In genomic region chr5:66143473-66144073, GRCh38 we compare ENCODE assay signal across 8 cellular contexts. TPM values are rescaled to one million over a fixed set of nuclear protein-coding genes. Genes with fewer than 3 reads are reported as not detected.
DNase-seq lines count a peak whose midpoint lies in the region; ATAC-seq and FAIRE-seq lines count a peak whose summit lies in the region.

No MANE protein-coding gene starts in this region.

- no peak for FAIRE-seq in HTR-8/SVneo (lab: Jason Lieb, UNC)

- no peaks in the 10 kb centered on the region for H4K20me1 ChIP-seq in Karpas-422 (ENCODE audit: insufficient read depth, low read depth, low read length)

- no peak overlapping the region for H2BK5ac ChIP-seq in mesendoderm (ENCODE audit: low read length)

- H3K23ac ChIP-seq in mesendoderm (ENCODE audit: low read length): no peak overlapping the region

- H4K8ac ChIP-seq in mesendoderm (ENCODE audit: low read depth, low read length): no peak overlapping the region

- no peak overlapping the region for H4K5ac ChIP-seq in mesendoderm (ENCODE audit: low read length)

- H2AK5ac ChIP-seq in mesendoderm (ENCODE audit: low read length): no peak overlapping the region

- H3K4me2 ChIP-seq in Karpas-422 (ENCODE audit: low read depth, low read length, poor library complexity, severe bottlenecking): peak overlapping the region; percentile 88
- peak overlapping the region; percentile 75 for H3K4me2 ChIP-seq in mesendoderm (ENCODE audit: low read length)

- H3K9me3 ChIP-seq in Karpas-422 (ENCODE audit: low read length): no peaks in the 10 kb centered on the region

- H3K9ac ChIP-seq in Karpas-422 (ENCODE audit: low read length): peak overlapping the region; percentile 96
- H3K9ac ChIP-seq in mesendoderm (ENCODE audit: low read length): peak overlapping the region; percentile 90

- H3K56ac ChIP-seq in mesendoderm (ENCODE audit: low read length): peak overlapping the region; percentile 94

- H2BK15ac ChIP-seq in mesendoderm (replicated peaks; ENCODE audit: low read depth): no peak overlapping the region

- no peaks in the 10 kb centered on the region for H3K9me2 ChIP-seq in Karpas-422 (replicated peaks; ENCODE audit: insufficient read depth, low read length)

- peak; percentile 26 for ATAC-seq in GM21529 (IDR thresholded peaks at IDR 0.05; ENCODE audit: unreplicated experiment)

- peaks cover 24% of the 10 kb centered on the region for H3K4me1 ChIP-seq in Karpas-422 (ENCODE audit: low read length)
- H3K4me1 ChIP-seq in mesendoderm (ENCODE audit: control insufficient read depth, low read depth, low read length): peaks cover 3% of the 10 kb centered on the region

- H2BK120ac ChIP-seq in mesendoderm (ENCODE audit: low read depth, low read length): peak overlapping the region; percentile 83

- DNase-seq in DMS53 treated with DMSO at 0.1 percent for 48 hours (lab: John Stamatoyannopoulos, UW; ENCODE audit: unreplicated experiment): peak; percentile 45
- DNase-seq in Karpas-422: no peak
- DNase-seq in caudate nucleus (lab: John Stamatoyannopoulos, UW): peak in 2 of 61 donors; percentile 7 to 26
- peak; percentile 15 for DNase-seq in mesendoderm
- DNase-seq in HTR-8/SVneo (ENCODE audit: insufficient read length, low spot score): no peak
- DNase-seq in activated effector memory CD4-positive, alpha-beta T cell treated with anti-CD3 and anti-CD28 coated beads, Interleukin-2, amount 50 U/mL, for 16 hours: no peak
- no peak for DNase-seq in UCSD-AML1 (lab: John Stamatoyannopoulos, UW; ENCODE audit: unreplicated experiment)

- peaks cover 21% of the 10 kb centered on the region for H3K36me3 ChIP-seq in Karpas-422 (ENCODE audit: insufficient read depth, low read length)
- H3K36me3 ChIP-seq in mesendoderm (ENCODE audit: control insufficient read depth, insufficient read depth, low read length): no peaks in the 10 kb centered on the region

- H3K79me2 ChIP-seq in Karpas-422 (ENCODE audit: low read length): peaks cover 45% of the 10 kb centered on the region
- H3K79me2 ChIP-seq in mesendoderm (ENCODE audit: control insufficient read depth, insufficient read depth, low read length): peaks cover 23% of the 10 kb centered on the region

- H3K79me1 ChIP-seq in mesendoderm (ENCODE audit: low read length): no peaks in the 10 kb centered on the region

- H3K27me3 ChIP-seq in Karpas-422 (ENCODE audit: low read length): no peaks in the 10 kb centered on the region
- no peaks in the 10 kb centered on the region for H3K27me3 ChIP-seq in mesendoderm (ENCODE audit: insufficient read depth, low read length, poor library complexity)

- no CpG with 5 or more reads among the region's 16 CpGs for WGBS in mesendoderm (ENCODE audit: extremely low coverage, insufficient coverage, low lambda C conversion rate)

- peak overlapping the region; percentile 92 for H2AFZ ChIP-seq in Karpas-422 (ENCODE audit: low read length)

- peak overlapping the region; percentile 72 for H3K27ac ChIP-seq in Karpas-422 (ENCODE audit: low read length)
- H3K27ac ChIP-seq in caudate nucleus (ENCODE audit: low read depth, low read length): peak overlapping the region; percentile 98
- peak overlapping the region; percentile 69 for H3K27ac ChIP-seq in mesendoderm (ENCODE audit: low read depth, low read length)

- peak overlapping the region; percentile 68 for H3K4me3 ChIP-seq in Karpas-422 (ENCODE audit: low read length)
- H3K4me3 ChIP-seq in mesendoderm (ENCODE audit: low read length): peak overlapping the region; percentile 78

- H3K4ac ChIP-seq in mesendoderm (ENCODE audit: low read depth, low read length): peak overlapping the region; percentile 87

- peak overlapping the region; percentile 98 for H3K18ac ChIP-seq in mesendoderm (ENCODE audit: low read length)

RNA-seq across cellular contexts. Expression of gene SREK1, which starts 0.5 kb away (rescaled TPM):
- total RNA-seq in Karpas-422 (2014; rRNA removed; shearing (Covaris generic); ENCODE audit: low replicate concordance): 180 and 226 TPM in 2 replicates
- polyA plus RNA-seq in mesendoderm (2013, experiment 1 of 2): 46.2 TPM
- polyA plus RNA-seq in mesendoderm (2013, experiment 2 of 2): 46.4 TPM

Comparison
In these comparisons a context has a peak if more than half of its experiments do, and no peak if none do; other contexts are left out.
1. DNase-seq: peak in DMS53 treated with DMSO at 0.1 percent for 48 hours (single experiment) and mesendoderm (single experiment); none in Karpas-422 (single experiment), HTR-8/SVneo (single experiment), activated effector memory CD4-positive, alpha-beta T cell treated with anti-CD3 and anti-CD28 coated beads, Interleukin-2, amount 50 U/mL, for 16 hours (single experiment) and UCSD-AML1 (single experiment).
2. Peak in every context shown above with its lines, with median percentiles within 50 percentile points of each other: H3K27ac ChIP-seq.